9 cellular contexts compared by ENCODE assay signal in the genomic region with DNA sequence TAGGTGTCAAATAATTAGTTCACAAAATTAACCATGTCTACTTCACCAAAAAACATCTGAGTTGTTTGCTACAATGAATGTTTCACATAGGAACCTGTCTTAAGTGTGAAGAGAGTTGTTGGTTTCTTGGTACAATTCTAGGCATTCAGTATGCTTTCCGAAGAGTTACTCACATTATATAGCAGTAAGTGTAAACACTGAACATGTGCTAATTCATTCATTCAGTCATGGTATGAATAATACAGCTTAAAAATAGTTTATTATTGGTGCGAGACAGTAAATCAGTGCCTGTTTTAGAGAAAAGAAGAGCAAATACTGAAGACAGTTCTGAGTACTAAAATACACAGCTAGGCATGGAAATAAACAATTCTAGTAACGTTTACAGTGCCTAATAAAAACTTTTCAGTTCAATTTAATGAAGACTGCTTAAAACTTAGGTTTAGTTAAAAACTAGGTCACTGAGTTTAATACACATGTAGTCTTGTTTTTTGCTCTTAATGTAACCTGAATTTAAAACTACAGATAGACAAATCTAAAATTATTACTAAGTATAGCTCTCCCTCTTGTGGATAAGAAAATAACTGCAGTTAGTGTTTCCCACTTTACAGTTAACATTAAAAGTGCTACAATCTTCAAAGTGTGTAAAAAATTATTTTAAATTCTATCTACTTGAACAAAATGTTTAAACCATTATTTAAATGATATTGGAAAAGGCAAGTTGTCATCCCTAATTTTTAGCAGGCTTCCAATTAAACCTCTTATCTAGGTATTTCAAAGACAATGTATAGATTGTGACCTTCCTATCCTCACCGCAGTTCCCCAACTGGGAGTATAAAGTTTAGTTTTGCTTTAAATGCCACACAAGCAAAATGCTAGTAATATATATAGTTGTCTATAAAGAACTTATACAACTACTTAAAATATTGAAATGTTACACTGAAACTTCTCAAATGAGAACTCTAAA. TPM values are rescaled to one million over a fixed set of nuclear protein-coding genes. Genes with fewer than 3 reads are reported as not detected.
DNase-seq lines count a peak whose midpoint lies in the region; ATAC-seq and TF ChIP-seq lines count a peak whose summit lies in the region.
"Had no signal": no experiment of that assay in that cellular context is flagged by ENCODE, and none has a peak within 500 bp of the region (broad histone marks: within the 10 kb centered on the region; RNA-seq: fewer than 3 reads in every experiment).

No MANE protein-coding gene starts in this region.

- H3K36me3 Mint-ChIP-seq in stimulated activated effector memory CD8-positive, alpha-beta T cell treated with anti-CD3 and anti-CD28 coated beads, Interleukin-12 subunit alpha, Interleukin-12 subunit beta, amount 100 ng/mL, for 72 hours: peaks cover 70% of the 10 kb centered on the region
- peaks cover 13% of the 10 kb centered on the region for H3K36me3 Mint-ChIP-seq in activated CD4-positive, alpha-beta T cell treated with anti-CD3 and anti-CD28 coated beads for 36 hours (ENCODE audit: low read depth)

- no peaks in the 10 kb centered on the region for H3K79me2 ChIP-seq in SK-N-SH (ENCODE audit: insufficient read depth)

- no peaks in the 10 kb centered on the region for H4K20me1 ChIP-seq in SK-N-SH (ENCODE audit: insufficient read depth)

- peak; percentile 30 for ATAC-seq in HG02885 (IDR thresholded peaks at IDR 0.05; ENCODE audit: poor library complexity, unreplicated experiment)
- ATAC-seq in stimulated activated effector memory CD8-positive, alpha-beta T cell treated with anti-CD3 and anti-CD28 coated beads, Interleukin-12 subunit alpha, Interleukin-12 subunit beta, amount 100 ng/mL, for 72 hours: peak; percentile 72
- no peak for ATAC-seq in activated CD4-positive, alpha-beta T cell treated with anti-CD3 and anti-CD28 coated beads for 36 hours

- H3K36me3 ChIP-seq in SK-N-SH (replicated peaks in 1 of 2; ENCODE audit: control insufficient read depth in 1 of 2, insufficient read depth in 2 of 2, low read length in 1 of 2): peaks cover 59 to 71% of the 10 kb centered on the region in 2 experiments

- H3K4me1 ChIP-seq in SK-N-SH (ENCODE audit: control insufficient read depth in 1 of 2, insufficient read depth in 2 of 2, low read depth in 1 of 2, low read length in 1 of 2): no peaks in the 10 kb centered on the region; a peak in 1 of 4 replicates

- no peaks in the 10 kb centered on the region for H3K9me3 Mint-ChIP-seq in stimulated activated effector memory CD8-positive, alpha-beta T cell treated with anti-CD3 and anti-CD28 coated beads, Interleukin-12 subunit alpha, Interleukin-12 subunit beta, amount 100 ng/mL, for 72 hours
- no peaks in the 10 kb centered on the region for H3K9me3 Mint-ChIP-seq in activated CD4-positive, alpha-beta T cell treated with anti-CD3 and anti-CD28 coated beads for 36 hours (ENCODE audit: low read depth)
- H3K9me3 Mint-ChIP-seq: T-helper 1 cell treated with Interleukin-12 subunit alpha and Interleukin-12 subunit beta and Interleukin-4 antibody, amounts not matched to agents 30 μg/mL and 1 μg/mL, for 36 hours had no signal

- no peaks in the 10 kb centered on the region for H3F3A ChIP-seq in SK-N-SH (replicated peaks; ENCODE audit: insufficient read depth)

- CTCF ChIA-PET in GM10248 (lab: Yijun Ruan, JAX): interaction anchor here (0.7 to 9.7 kb wide), 23 partner anchors 8 to 647 kb away, joined by 3 to 127 read pairs (median 4); partner anchors contain the start of genes AZI2, EOMES and ZCWPW2
- CTCF ChIA-PET in SK-N-SH (lab: Yijun Ruan, JAX): interaction anchor here (0.7 to 8.6 kb wide), 30 partner anchors 8 to 1024 kb away, joined by 3 to 72 read pairs (median 4); partner anchors contain the start of genes AZI2, EOMES and ZCWPW2
- CTCF ChIA-PET in activated CD4-positive, alpha-beta T cell treated with anti-CD3 and anti-CD28 coated beads for 36 hours (lab: Charles Lee): interaction anchor here (0.5 to 4.7 kb wide), 20 partner anchors 8 to 648 kb away, joined by 3 to 43 read pairs (median 4); partner anchors contain the start of genes AZI2, EOMES and ZCWPW2

- H3K9me2 ChIP-seq in SK-N-SH: no peaks in the 10 kb centered on the region

- H3K27ac Mint-ChIP-seq in stimulated activated effector memory CD8-positive, alpha-beta T cell treated with anti-CD3 and anti-CD28 coated beads, Interleukin-12 subunit alpha, Interleukin-12 subunit beta, amount 100 ng/mL, for 72 hours: peak overlapping the region; percentile 50
- H3K27ac Mint-ChIP-seq in activated CD4-positive, alpha-beta T cell treated with anti-CD3 and anti-CD28 coated beads for 36 hours: no peak overlapping the region
- H3K27ac Mint-ChIP-seq: T-helper 1 cell treated with Interleukin-12 subunit alpha and Interleukin-12 subunit beta and Interleukin-4 antibody, amounts not matched to agents 30 μg/mL and 1 μg/mL, for 36 hours had no signal

- peak overlapping the region; percentile 43 for H3K4me3 Mint-ChIP-seq in stimulated activated effector memory CD8-positive, alpha-beta T cell treated with anti-CD3 and anti-CD28 coated beads, Interleukin-12 subunit alpha, Interleukin-12 subunit beta, amount 100 ng/mL, for 72 hours
- no peak overlapping the region for H3K4me3 Mint-ChIP-seq in activated CD4-positive, alpha-beta T cell treated with anti-CD3 and anti-CD28 coated beads for 36 hours
- H3K4me3 Mint-ChIP-seq: T-helper 1 cell treated with Interleukin-12 subunit alpha and Interleukin-12 subunit beta and Interleukin-4 antibody, amounts not matched to agents 30 μg/mL and 1 μg/mL, for 36 hours had no signal

- H3K27me3 ChIP-seq in SK-N-SH (ENCODE audit: insufficient read depth): no peaks in the 10 kb centered on the region

- H3K9me3 ChIP-seq in SK-N-SH: no peaks in the 10 kb centered on the region

- TF ChIP-seq EP300 in SK-N-SH (IDR thresholded peaks at IDR 0.05; ENCODE audit: borderline replicate concordance in 1 of 2, low read depth in 1 of 2, low read length in 1 of 2): no peak

- no peak for DNase-seq in GM10248 (ENCODE audit: extremely low spot score)
- DNase-seq in SK-N-SH: no peak
- peak; percentile 8 to 56 for DNase-seq in foreskin fibroblast
- no peak for DNase-seq in stimulated activated effector memory CD8-positive, alpha-beta T cell treated with anti-CD3 and anti-CD28 coated beads, Interleukin-12 subunit alpha, Interleukin-12 subunit beta, amount 100 ng/mL, for 72 hours (ENCODE audit: low spot score in 2 of 2)
- no peak for DNase-seq in iPS-NIHi7 (ENCODE audit: extremely low spot score)
- no peak for DNase-seq in activated CD4-positive, alpha-beta T cell treated with anti-CD3 and anti-CD28 coated beads for 36 hours
- no peak for DNase-seq in activated naive CD4-positive, alpha-beta T cell treated with Interleukin-2 at 50 U/mL for 16 hours

- intact Hi-C loops in activated CD4-positive, alpha-beta T cell treated with anti-CD3 and anti-CD28 coated beads for 36 hours (cut with DNase I, micrococcal nuclease): loop anchor here (1.0 to 10.0 kb wide), 5 partner anchors 86 to 1194 kb away; partner anchors contain the start of genes SLC4A7 (in 2 of the 2) and CMC1 (in 1 of the 2)

- peaks cover 27% of the 10 kb centered on the region for H3K4me1 Mint-ChIP-seq in stimulated activated effector memory CD8-positive, alpha-beta T cell treated with anti-CD3 and anti-CD28 coated beads, Interleukin-12 subunit alpha, Interleukin-12 subunit beta, amount 100 ng/mL, for 72 hours
- H3K4me1 Mint-ChIP-seq in activated CD4-positive, alpha-beta T cell treated with anti-CD3 and anti-CD28 coated beads for 36 hours: peaks cover 14% of the 10 kb centered on the region

- no peak overlapping the region for H3K4me3 ChIP-seq in SK-N-SH (ENCODE audit: low read depth in 2 of 2, low read length in 1 of 2)
- H3K4me3 ChIP-seq in foreskin fibroblast (ENCODE audit: low read depth in 1 of 2, low read length in 2 of 2): no peak overlapping the region

- no peaks in the 10 kb centered on the region for H3K27me3 Mint-ChIP-seq in activated CD4-positive, alpha-beta T cell treated with anti-CD3 and anti-CD28 coated beads for 36 hours

- POLR2A ChIA-PET in GM10248 (lab: Yijun Ruan, JAX) (interaction anchor here (1.0 kb wide), 1 partner anchor 20 kb away, joined by 4 read pairs; the partner anchor contains the start of genes AZI2 and ZCWPW2), SK-N-SH (lab: Yijun Ruan, JAX) (no interaction called here)
- POLR2A ChIA-PET in activated CD4-positive, alpha-beta T cell treated with anti-CD3 and anti-CD28 coated beads for 36 hours (lab: Charles Lee): no interaction called here

- TF ChIP-seq CTCF in GM10248 (IDR thresholded peaks at IDR 0.05; ENCODE audit: control extremely low read depth, extremely low read depth, low read depth, missing control alignments): peak; percentile 51
- TF ChIP-seq CTCF in SK-N-SH (IDR thresholded peaks at IDR 0.05): peak; percentile 85
- peak; percentile 33 for TF ChIP-seq CTCF in foreskin fibroblast (IDR thresholded peaks at IDR 0.05; ENCODE audit: low read depth, low read length)

- TF ChIP-seq RAD21 in SK-N-SH (IDR thresholded peaks at IDR 0.05; ENCODE audit: low read length): peak; percentile 66

- no peak overlapping the region for H3K27ac ChIP-seq in SK-N-SH (ENCODE audit: low read depth in 2 of 2, low read length in 1 of 2)

- H3K4me2 ChIP-seq in SK-N-SH: no peak overlapping the region

- H3K9ac ChIP-seq in SK-N-SH: no peak overlapping the region

- H2AFZ ChIP-seq in SK-N-SH (ENCODE audit: low read depth): no peak overlapping the region

- 87% methylated on average over 4 of the region's 4 CpGs for WGBS in SK-N-SH (ENCODE audit: low lambda C conversion rate)

TF ChIP-seq in SK-N-SH, 30 proteins besides CTCF, POLR2A, EP300 and RAD21:
- TF ChIP-seq FOXJ3 (CRISPR knock-in tag; IDR thresholded peaks at IDR 0.05) (no peak), FOSL2 (IDR thresholded peaks at IDR 0.05; ENCODE audit: borderline replicate concordance, low read depth) (no peak), ELF1 (IDR thresholded peaks at IDR 0.05) (no peak), SMC3 (IDR thresholded peaks at IDR 0.05; ENCODE audit: low read depth, low read length) (peak; percentile 20; the same call in 1 of the 2 replicates), TCF12 (IDR thresholded peaks at IDR 0.05) (no peak), TEAD4 (IDR thresholded peaks at IDR 0.05; ENCODE audit: borderline replicate concordance, insufficient read depth) (no peak), YY1 (IDR thresholded peaks at IDR 0.05; ENCODE audit: low read depth) (no peak)

RNA-seq across cellular contexts. Expression of gene ZCWPW2, which starts 20.1 kb away (rescaled TPM):
- polyA plus RNA-seq in SK-N-SH (2012; rRNA removed): 0.13 and 0.15 TPM in 2 replicates
- polyA plus RNA-seq in SK-N-SH (2012; cell fraction: cytosol; rRNA removed): 0.28 and 0.40 TPM in 2 replicates
- 0.11 and 0.12 TPM in 2 replicates for polyA plus RNA-seq in SK-N-SH (2012; cell fraction: nucleus; rRNA removed)
- total RNA-seq in activated CD4-positive, alpha-beta T cell treated with anti-CD3 and anti-CD28 coated beads for 36 hours: under 1 TPM; 0.37 to 0.39 TPM

RNA-seq across cellular contexts. Expression of gene AZI2, which starts 20.2 kb away (rescaled TPM):
- polyA plus RNA-seq in SK-N-SH (2012; rRNA removed): 27.3 and 32.7 TPM in 2 replicates
- 38.9 and 50.7 TPM in 2 replicates for polyA plus RNA-seq in SK-N-SH (2012; cell fraction: cytosol; rRNA removed)
- 12.3 and 46.2 TPM in 2 replicates for polyA plus RNA-seq in SK-N-SH (2012; cell fraction: nucleus; rRNA removed)
- 10 to 100 TPM; 52.3 to 78.8 TPM for total RNA-seq in activated CD4-positive, alpha-beta T cell treated with anti-CD3 and anti-CD28 coated beads for 36 hours

Comparison
In these comparisons a context has a peak if more than half of its experiments do, and no peak if none do; other contexts are left out.
1. DNase-seq: peak in foreskin fibroblast (2 of 2); none in GM10248 (single experiment), SK-N-SH (single experiment), stimulated activated effector memory CD8-positive, alpha-beta T cell treated with anti-CD3 and anti-CD28 coated beads, Interleukin-12 subunit alpha, Interleukin-12 subunit beta, amount 100 ng/mL, for 72 hours (0 of 2), iPS-NIHi7 (single experiment), activated CD4-positive, alpha-beta T cell treated with anti-CD3 and anti-CD28 coated beads for 36 hours (single experiment) and activated naive CD4-positive, alpha-beta T cell treated with Interleukin-2 at 50 U/mL for 16 hours (single experiment).
2. CTCF ChIP-seq: peak in every context shown above with its lines; median percentile 85 in SK-N-SH; 51 in GM10248; 33 in foreskin fibroblast.